Comparison of ENCODE assay signal across 3 cellular contexts in the genomic region with DNA sequence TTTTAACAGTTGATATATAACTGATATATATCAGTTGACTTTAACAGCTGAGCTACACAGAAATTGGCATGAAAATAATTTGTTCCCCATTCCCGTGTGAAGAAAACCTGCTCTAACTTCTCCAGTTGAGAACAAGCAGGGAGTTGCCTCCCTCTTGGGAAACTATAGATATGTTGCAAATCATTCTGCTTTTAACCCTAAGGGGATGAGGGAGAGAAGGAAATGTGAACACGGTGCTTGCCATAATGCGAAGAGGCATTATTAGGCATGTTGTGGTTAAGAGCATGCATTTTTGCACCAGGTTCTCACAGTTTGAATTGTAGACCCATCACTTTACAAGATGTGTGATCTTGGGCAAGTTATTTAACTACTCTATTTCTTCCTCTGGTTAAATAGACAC.
"Had no signal": no experiment of that assay in that cellular context is flagged by ENCODE, and none has a peak within 500 bp of the region (broad histone marks: within the 10 kb centered on the region; RNA-seq: fewer than 3 reads in every experiment).

No MANE protein-coding gene starts in this region.

- DNase-seq: GDM1, GF-D8 had no signal

- H3K4me3 ChIP-seq: GM12878 had no signal

- ATAC-seq: GM12878 had no signal
